ENCODE assay signal across 9 cellular contexts in genomic region chr1:21935891-21936365, GRCh38. TPM values are rescaled to one million over a fixed set of nuclear protein-coding genes. Genes with fewer than 3 reads are reported as not detected.
DNase-seq lines count a peak whose midpoint lies in the region; ATAC-seq and TF ChIP-seq lines count a peak whose summit lies in the region.
"Had no signal": no experiment of that assay in that cellular context is flagged by ENCODE, and none has a peak within 500 bp of the region (broad histone marks: within the 10 kb centered on the region; RNA-seq: fewer than 3 reads in every experiment).

No MANE protein-coding gene starts in this region.

- ATAC-seq in HG02852 (IDR thresholded peaks at IDR 0.05; ENCODE audit: unreplicated experiment) = no peak

- peak overlapping the region; percentile 75 for H3K4me3 ChIP-seq in lower leg skin (ENCODE audit: low read depth, poor library complexity, severe bottlenecking)
- peak overlapping the region; percentile 59 to 93 (median 81) for H3K4me3 ChIP-seq in tibial nerve

- no peaks in the 10 kb centered on the region for H3K9me3 Mint-ChIP-seq in activated CD4-positive, alpha-beta memory T cell treated with anti-CD3 and anti-CD28 coated beads for 36 hours
- no peaks in the 10 kb centered on the region for H3K9me3 Mint-ChIP-seq in activated CD4-positive, alpha-beta memory T cell treated with anti-CD3 and anti-CD28 coated beads, Interleukin-2, amount 10 ng/mL, durations not matched to agents 7 days and 5 days
- H3K9me3 Mint-ChIP-seq in MCF 10A (ENCODE audit: unreplicated experiment) = no peaks in the 10 kb centered on the region
- H3K9me3 Mint-ChIP-seq: T-helper 1 cell treated with Interleukin-12 subunit alpha and Interleukin-12 subunit beta and Interleukin-4 antibody, amounts not matched to agents 30 μg/mL and 1 μg/mL, for 36 hours had no signal

- H3K36me3 ChIP-seq in tibial nerve = no peaks in the 10 kb centered on the region

- intact Hi-C loops in activated CD4-positive, alpha-beta memory T cell treated with anti-CD3 and anti-CD28 coated beads for 36 hours (cut with micrococcal nuclease) = no loop called here
- intact Hi-C loops in MCF 10A (cut with micrococcal nuclease) = loop anchor here (5.0 kb wide), 1 partner anchor 154 kb away; the partner anchor contains the start of gene USP48
- intact Hi-C loops in lower leg skin (cut with DNase I; ENCODE audit: low total_unique reads) = no loop called here

- peaks cover 12% of the 10 kb centered on the region for H3K27me3 Mint-ChIP-seq in activated CD4-positive, alpha-beta memory T cell treated with anti-CD3 and anti-CD28 coated beads for 36 hours
- H3K27me3 Mint-ChIP-seq in activated CD4-positive, alpha-beta memory T cell treated with anti-CD3 and anti-CD28 coated beads, Interleukin-2, amount 10 ng/mL, durations not matched to agents 7 days and 5 days = peaks cover 33% of the 10 kb centered on the region
- H3K27me3 Mint-ChIP-seq in MCF 10A (ENCODE audit: insufficient read depth, unreplicated experiment) = no peaks in the 10 kb centered on the region

- no peaks in the 10 kb centered on the region for H3K9me3 ChIP-seq in tibial nerve

- no peak for TF ChIP-seq EP300 in tibial nerve (IDR thresholded peaks at IDR 0.05)

- H3K4me1 ChIP-seq in tibial nerve = peaks cover 15 to 86% (median 67%) of the 10 kb centered on the region in 4 donors

- BruUV-seq in MCF 10A (replicated peaks; lab: Mats Ljungman, UMichigan) = no TSS peak

- peak overlapping the region; percentile 78 to 95 (median 91) for H3K27ac ChIP-seq in tibial nerve

- H3K27ac Mint-ChIP-seq in activated CD4-positive, alpha-beta memory T cell treated with anti-CD3 and anti-CD28 coated beads for 36 hours = no peak overlapping the region
- no peak overlapping the region for H3K27ac Mint-ChIP-seq in activated CD4-positive, alpha-beta memory T cell treated with anti-CD3 and anti-CD28 coated beads, Interleukin-2, amount 10 ng/mL, durations not matched to agents 7 days and 5 days
- peak overlapping the region; percentile 89 for H3K27ac Mint-ChIP-seq in MCF 10A (ENCODE audit: low read depth, unreplicated experiment)
- H3K27ac Mint-ChIP-seq: T-helper 1 cell treated with Interleukin-12 subunit alpha and Interleukin-12 subunit beta and Interleukin-4 antibody, amounts not matched to agents 30 μg/mL and 1 μg/mL, for 36 hours had no signal

- peaks cover 13% of the 10 kb centered on the region for H3K4me1 Mint-ChIP-seq in activated CD4-positive, alpha-beta memory T cell treated with anti-CD3 and anti-CD28 coated beads for 36 hours (ENCODE audit: low read depth)
- peaks cover 6% of the 10 kb centered on the region for H3K4me1 Mint-ChIP-seq in activated CD4-positive, alpha-beta memory T cell treated with anti-CD3 and anti-CD28 coated beads, Interleukin-2, amount 10 ng/mL, durations not matched to agents 7 days and 5 days
- peaks cover 61% of the 10 kb centered on the region for H3K4me1 Mint-ChIP-seq in MCF 10A (ENCODE audit: insufficient read depth, unreplicated experiment)

- no peak for DNase-seq in activated CD4-positive, alpha-beta memory T cell treated with anti-CD3 and anti-CD28 coated beads for 36 hours
- no peak for DNase-seq in activated CD4-positive, alpha-beta memory T cell treated with anti-CD3 and anti-CD28 coated beads, Interleukin-2, amount 10 ng/mL, durations not matched to agents 7 days and 5 days
- DNase-seq in MCF 10A (ENCODE audit: unreplicated experiment) (peak; percentile 45), lower leg skin (ENCODE audit: low spot score in 2 of 2) (no peak), tibial nerve (ENCODE audit: low spot score in 2 of 2) (no peak), mucosa of gallbladder (ENCODE audit: low spot score) (no peak), SKM-1 (lab: John Stamatoyannopoulos, UW; ENCODE audit: unreplicated experiment) (no peak)

- WGBS in lower leg skin, 2 donors = 7 to 12% methylated on average over 8 of the region's 8 CpGs
- WGBS in tibial nerve, 2 donors = 4 to 21% methylated on average over 3 to 6 of the region's 8 CpGs

- TF ChIP-seq POLR2A in lower leg skin (IDR thresholded peaks at IDR 0.05) = no peak
- TF ChIP-seq POLR2A in tibial nerve (IDR thresholded peaks at IDR 0.05) = no peak

- H3K36me3 Mint-ChIP-seq in activated CD4-positive, alpha-beta memory T cell treated with anti-CD3 and anti-CD28 coated beads for 36 hours = no peaks in the 10 kb centered on the region
- no peaks in the 10 kb centered on the region for H3K36me3 Mint-ChIP-seq in activated CD4-positive, alpha-beta memory T cell treated with anti-CD3 and anti-CD28 coated beads, Interleukin-2, amount 10 ng/mL, durations not matched to agents 7 days and 5 days (ENCODE audit: low read depth)
- no peaks in the 10 kb centered on the region for H3K36me3 Mint-ChIP-seq in MCF 10A (ENCODE audit: insufficient read depth, unreplicated experiment)

- POLR2A ChIA-PET in activated CD4-positive, alpha-beta memory T cell treated with anti-CD3 and anti-CD28 coated beads for 36 hours (lab: Charles Lee) = interaction anchor here (1.1 kb wide), 1 partner anchor 21 kb away, joined by 3 read pairs; no protein-coding TSS in a partner anchor
- POLR2A ChIA-PET in activated CD4-positive, alpha-beta memory T cell treated with anti-CD3 and anti-CD28 coated beads, Interleukin-2, amount 10 ng/mL, durations not matched to agents 7 days and 5 days (lab: Charles Lee) = interaction anchor here (0.8 kb wide), 1 partner anchor 153 kb away, joined by 3 read pairs; the partner anchor contains the start of gene USP48
- POLR2A ChIA-PET in MCF 10A (lab: Yijun Ruan, JAX) = interaction anchor here (0.6 to 12.7 kb wide), 9 partner anchors 12 to 171 kb away, joined by 3 to 219 read pairs (median 6); partner anchors contain the start of gene USP48

- no peaks in the 10 kb centered on the region for H3K27me3 ChIP-seq in tibial nerve

- H3K4me3 Mint-ChIP-seq in activated CD4-positive, alpha-beta memory T cell treated with anti-CD3 and anti-CD28 coated beads for 36 hours = peak overlapping the region; percentile 52
- H3K4me3 Mint-ChIP-seq in activated CD4-positive, alpha-beta memory T cell treated with anti-CD3 and anti-CD28 coated beads, Interleukin-2, amount 10 ng/mL, durations not matched to agents 7 days and 5 days = no peak overlapping the region
- H3K4me3 Mint-ChIP-seq in MCF 10A (ENCODE audit: unreplicated experiment) = peak overlapping the region; percentile 78

- CTCF ChIA-PET in activated CD4-positive, alpha-beta memory T cell treated with anti-CD3 and anti-CD28 coated beads for 36 hours (lab: Charles Lee) = interaction anchor here (1.5 kb wide), 1 partner anchor 21 kb away, joined by 5 read pairs; no protein-coding TSS in a partner anchor
- CTCF ChIA-PET in activated CD4-positive, alpha-beta memory T cell treated with anti-CD3 and anti-CD28 coated beads, Interleukin-2, amount 10 ng/mL, durations not matched to agents 7 days and 5 days (lab: Charles Lee) = no interaction called here
- CTCF ChIA-PET in MCF 10A (lab: Yijun Ruan, JAX) = interaction anchor here (1.9 kb wide), 1 partner anchor 21 kb away, joined by 6 read pairs; no protein-coding TSS in a partner anchor

- no peak for TF ChIP-seq CTCF in MCF 10A (IDR thresholded peaks at IDR 0.05; ENCODE audit: unreplicated experiment)
- TF ChIP-seq CTCF in lower leg skin (IDR thresholded peaks at IDR 0.05) = no peak
- no peak for TF ChIP-seq CTCF in tibial nerve (IDR thresholded peaks at IDR 0.05)

RNA-seq across cellular contexts. Expression of gene HSPG2, which starts 1.2 kb away (rescaled TPM):
- total RNA-seq in activated CD4-positive, alpha-beta memory T cell treated with anti-CD3 and anti-CD28 coated beads for 36 hours = 1 to 10 TPM; 2.8 to 3.7 TPM
- 1 to 10 TPM; 1.0 to 1.2 TPM for total RNA-seq in activated CD4-positive, alpha-beta memory T cell treated with anti-CD3 and anti-CD28 coated beads, Interleukin-2, amount 10 ng/mL, durations not matched to agents 7 days and 5 days
- total RNA-seq in MCF 10A (2022) (51.2 and 58.9 TPM in 2 replicates), lower leg skin (100 to 1,000 TPM in 2 of 4 donors, 10 to 100 TPM in 2; 67.9 to 171 (median 99.6) TPM), tibial nerve (100 to 1,000 TPM; 292 to 486 (median 404) TPM), mucosa of gallbladder (746 TPM)

RNA-seq across cellular contexts. Expression of gene CELA3B, which starts 40.9 kb away (rescaled TPM):
- total RNA-seq in activated CD4-positive, alpha-beta memory T cell treated with anti-CD3 and anti-CD28 coated beads for 36 hours = not detected
- total RNA-seq in activated CD4-positive, alpha-beta memory T cell treated with anti-CD3 and anti-CD28 coated beads, Interleukin-2, amount 10 ng/mL, durations not matched to agents 7 days and 5 days = not detected
- total RNA-seq in MCF 10A (2022) (not detected in 2 replicates), lower leg skin (not detected), tibial nerve (10 to 100 TPM in 1 of 4 donors, 1 to 10 TPM in 2, under 1 TPM in 1; 0.66 to 47.7 (median 2.2) TPM), mucosa of gallbladder (13.7 TPM)

Comparison
In these comparisons a context has a peak if more than half of its experiments do, and no peak if none do; other contexts are left out.
1. RNA of gene HSPG2, which starts 1.2 kb away (total RNA-seq): 746 TPM in mucosa of gallbladder (single experiment), 292 to 486 TPM in tibial nerve, 67.9 to 171 TPM in lower leg skin and 51.2 to 58.9 TPM in MCF 10A; 2.8 to 3.7 TPM in activated CD4-positive, alpha-beta memory T cell treated with anti-CD3 and anti-CD28 coated beads for 36 hours and 1.0 to 1.2 TPM in activated CD4-positive, alpha-beta memory T cell treated with anti-CD3 and anti-CD28 coated beads, Interleukin-2, amount 10 ng/mL, durations not matched to agents 7 days and 5 days; every median in the first group is over 10 times any median in the second.